In genomic region chr7:38932509-38933168, GRCh38 we compare ENCODE assay signal across 9 cellular contexts. TPM values are rescaled to one million over a fixed set of nuclear protein-coding genes. Genes with fewer than 3 reads are reported as not detected.
DNase-seq lines count a peak whose midpoint lies in the region; ATAC-seq and TF ChIP-seq lines count a peak whose summit lies in the region.
"Had no signal": no experiment of that assay in that cellular context is flagged by ENCODE, and none has a peak within 500 bp of the region (broad histone marks: within the 10 kb centered on the region; RNA-seq: fewer than 3 reads in every experiment).

No MANE protein-coding gene starts in this region.

- POLR2A ChIA-PET in PC-3 (lab: Charles Lee; ENCODE audit: unreplicated experiment): no interaction called here

- H3K4me3 Mint-ChIP-seq in stimulated activated memory B cell treated with anti-CD40 and anti-IgM and Interleukin-4, amounts not matched to agents 10 μg/mL and 1 μg/mL and 100 μg/mL, for 72 hours: no peak overlapping the region

- H3K27ac Mint-ChIP-seq in stimulated activated memory B cell treated with anti-CD40 and anti-IgM and Interleukin-4, amounts not matched to agents 10 μg/mL and 1 μg/mL and 100 μg/mL, for 72 hours: no peak overlapping the region

- intact Hi-C loops in PC-3 (cut with micrococcal nuclease) (loop anchor here (1.0 kb wide), 2 partner anchors 533 to 588 kb away; no protein-coding TSS in a partner anchor), heart right ventricle (cut with DNase I) (loop anchor here in 7 of 10 donors (1.0 to 10.0 kb wide), 8 partner anchors 138 to 592 kb away; no protein-coding TSS in a partner anchor)

- H3K27me3 ChIP-seq in PC-3 (ENCODE audit: low read length) (peaks cover 17% of the 10 kb centered on the region; the same call in 1 of the 2 replicates), heart right ventricle (peaks cover 0 to 4% (median 0%) of the 10 kb centered on the region in 7 donors)

- peak overlapping the region; percentile 12; the same call in 1 of the 2 replicates for H3K4me2 ChIP-seq in PC-3 (ENCODE audit: low read length)

- no peak overlapping the region for H2AFZ ChIP-seq in PC-3 (ENCODE audit: low read length)

- H3K9me3 ChIP-seq in PC-3 (ENCODE audit: low read length) (no peaks in the 10 kb centered on the region), heart right ventricle (no peaks in the 10 kb centered on the region)

- H3K4me1 ChIP-seq in PC-3 (ENCODE audit: insufficient read depth, low read length) (no peaks in the 10 kb centered on the region), heart right ventricle (peaks cover 0 to 11% (median 0%) of the 10 kb centered on the region in 9 donors)

- no peaks in the 10 kb centered on the region for H3K36me3 ChIP-seq in PC-3 (ENCODE audit: low read depth, low read length)
- no peaks in the 10 kb centered on the region for H3K36me3 ChIP-seq in heart right ventricle

- H3K36me3 Mint-ChIP-seq in stimulated activated memory B cell treated with anti-CD40 and anti-IgM and Interleukin-4, amounts not matched to agents 10 μg/mL and 1 μg/mL and 100 μg/mL, for 72 hours: no peaks in the 10 kb centered on the region

- BruUV-seq in PC-3 (replicated peaks; lab: Mats Ljungman, UMichigan): no TSS peak

- H3K27ac ChIP-seq in PC-3 (ENCODE audit: low read length) (no peak overlapping the region), heart right ventricle (no peak overlapping the region)

- ATAC-seq in PC-3 (peak; percentile 38; the same call in 1 of the 2 replicates), heart right ventricle (no peak)
- no peak for ATAC-seq in stimulated activated memory B cell treated with anti-CD40 and anti-IgM and Interleukin-4, amounts not matched to agents 10 μg/mL and 1 μg/mL and 100 μg/mL, for 72 hours

- H3K27me3 Mint-ChIP-seq in stimulated activated memory B cell treated with anti-CD40 and anti-IgM and Interleukin-4, amounts not matched to agents 10 μg/mL and 1 μg/mL and 100 μg/mL, for 72 hours: peaks cover 11% of the 10 kb centered on the region

- no peaks in the 10 kb centered on the region for H4K20me1 ChIP-seq in PC-3 (ENCODE audit: low read length)

- H3K79me2 ChIP-seq in PC-3 (ENCODE audit: low read length): no peaks in the 10 kb centered on the region

- TF ChIP-seq CTCF in GM20000 (IDR thresholded peaks at IDR 0.05; ENCODE audit: extremely low read depth, missing control alignments) (peak; percentile 92), PC-3 (conservative IDR thresholded peaks at IDR 0.05; ENCODE audit: low read depth, low read length) (peak; percentile 95), heart right ventricle (IDR thresholded peaks at IDR 0.05) (peak; percentile 38 to 85 (median 79))

- H3K9me2 ChIP-seq in PC-3 (replicated peaks; ENCODE audit: low read length): no peaks in the 10 kb centered on the region

- H3K4me1 Mint-ChIP-seq in stimulated activated memory B cell treated with anti-CD40 and anti-IgM and Interleukin-4, amounts not matched to agents 10 μg/mL and 1 μg/mL and 100 μg/mL, for 72 hours: no peaks in the 10 kb centered on the region

- DNase-seq in DMS 273 (lab: John Stamatoyannopoulos, UW; ENCODE audit: unreplicated experiment) (peak; percentile 88), GM20000 (ENCODE audit: low spot score) (peak; percentile 43), HuH-7 (ENCODE audit: low spot score) (peak; percentile 32), PC-3 (peak; percentile 63), heart right ventricle (peak; percentile 39 to 63), retina (peak; percentile 57)
- peak in 3 of 4 experiments; percentile 1 to 11 (median 3) for DNase-seq in activated naive CD4-positive, alpha-beta T cell (lab: John Stamatoyannopoulos, UW)

- no peaks in the 10 kb centered on the region for H3K9me3 Mint-ChIP-seq in stimulated activated memory B cell treated with anti-CD40 and anti-IgM and Interleukin-4, amounts not matched to agents 10 μg/mL and 1 μg/mL and 100 μg/mL, for 72 hours

- no peaks in the 10 kb centered on the region for H3F3A ChIP-seq in PC-3 (ENCODE audit: low read length, unreplicated experiment)

- H3K4me3 ChIP-seq in PC-3 (ENCODE audit: low read length): no peak overlapping the region
- H3K4me3 ChIP-seq in heart right ventricle: no peak overlapping the region

- WGBS in heart right ventricle, 2 donors: 31 to 34% methylated on average over 6 of the region's 6 CpGs

- CTCF ChIA-PET in PC-3 (lab: Charles Lee): interaction anchor here (0.6 to 0.7 kb wide), 2 partner anchors 107 to 622 kb away, joined by 3 read pairs; no protein-coding TSS in a partner anchor

- H3K9ac ChIP-seq in PC-3 (ENCODE audit: low read length): no peak overlapping the region

RNA-seq across cellular contexts. Expression of gene VPS41, which starts 23.6 kb away (rescaled TPM):
- 23.2 and 35.2 TPM in 2 replicates for total RNA-seq in PC-3 (2014; rRNA removed)
- total RNA-seq in heart right ventricle: 10 to 100 TPM; 27.4 to 60.7 (median 50.5) TPM
- 1 to 10 TPM; 7.1 to 9.3 TPM for polyA plus RNA-seq in heart right ventricle

RNA-seq across cellular contexts. Expression of gene POU6F2, which starts 45.1 kb away (rescaled TPM):
- total RNA-seq in PC-3 (2014; rRNA removed) (not detected in 2 replicates), heart right ventricle (under 1 TPM; 0.08 to 0.83 (median 0.41) TPM)
- under 1 TPM; under 0.01 to 0.07 TPM for polyA plus RNA-seq in heart right ventricle
- total RNA-seq: activated CD8-positive, alpha-beta memory T cell treated with anti-CD3 and anti-CD28 coated beads for 36 hours had no signal

Comparison
In these comparisons a context has a peak if more than half of its experiments do, and no peak if none do; other contexts are left out.
1. DNase-seq: peak in every context shown above with its lines; median percentile 88 in DMS 273; 63 in PC-3; 57 in retina; 51 in heart right ventricle; 43 in GM20000; 32 in HuH-7; 3 in activated naive CD4-positive, alpha-beta T cell.